In the genomic region with DNA sequence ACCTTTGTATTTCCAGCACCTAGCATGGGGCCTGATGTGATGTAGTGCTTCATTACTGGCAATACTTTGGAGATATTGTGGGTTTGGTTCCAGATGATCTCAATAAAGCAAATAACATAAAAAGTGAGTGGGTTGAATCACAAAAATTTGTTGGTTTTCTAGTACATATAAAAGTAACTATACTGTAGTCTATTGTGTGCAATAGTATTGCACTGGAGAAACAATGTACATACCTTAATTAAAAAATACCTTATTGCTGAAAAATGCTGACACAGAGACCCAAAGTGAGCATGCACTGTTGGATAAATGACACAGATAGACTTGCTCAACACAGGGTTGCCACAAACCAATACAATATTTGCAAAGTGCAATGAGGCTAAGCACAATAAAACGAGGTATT, we compare ENCODE assay signal across 26 cellular contexts. TPM values are rescaled to one million over a fixed set of nuclear protein-coding genes. Genes with fewer than 3 reads are reported as not detected.
DNase-seq lines count a peak whose midpoint lies in the region; ATAC-seq, FAIRE-seq and TF ChIP-seq lines count a peak whose summit lies in the region.
"Had no signal": no experiment of that assay in that cellular context is flagged by ENCODE, and none has a peak within 500 bp of the region (broad histone marks: within the 10 kb centered on the region; RNA-seq: fewer than 3 reads in every experiment).

No MANE protein-coding gene starts in this region.

- H3K9ac ChIP-seq in PC-3 (ENCODE audit: low read length): peak overlapping the region; percentile 23; the same call in 1 of the 2 replicates
- H3K9ac ChIP-seq: BLaER1 had no signal

- H4K20me1 ChIP-seq in PC-3 (ENCODE audit: low read length): no peaks in the 10 kb centered on the region
- H4K20me1 ChIP-seq: BLaER1 had no signal

- H3K79me2 ChIP-seq in PC-3 (ENCODE audit: low read length): no peaks in the 10 kb centered on the region

- POLR2A ChIA-PET in A549 (lab: Yijun Ruan, JAX) (no interaction called here), PC-3 (lab: Charles Lee; ENCODE audit: unreplicated experiment) (no interaction called here)

- no peaks in the 10 kb centered on the region for H3K9me3 ChIP-seq in A549
- H3K9me3 ChIP-seq in PC-3 (ENCODE audit: low read length): no peaks in the 10 kb centered on the region
- H3K9me3 ChIP-seq: BE2C, BLaER1 had no signal

- intact Hi-C loops in PC-3 (cut with micrococcal nuclease): no loop called here

- TF ChIP-seq POLR2A in A549 (IDR thresholded peaks at IDR 0.05; ENCODE audit: low read length): no peak

- no peaks in the 10 kb centered on the region for H3K36me3 ChIP-seq in PC-3 (ENCODE audit: low read depth, low read length)
- H3K36me3 ChIP-seq: BE2C, BLaER1 had no signal

- no peak for FAIRE-seq in A549 (lab: Jason Lieb, UNC)
- FAIRE-seq: GM12878, GM12892, GM18507 had no signal

- H3K27ac ChIP-seq in A549 (peak overlapping the region; percentile 82 to 87; a peak in 4 of 6 replicates), PC-3 (ENCODE audit: low read length) (peak overlapping the region; percentile 90), epithelial cell of prostate (peak overlapping the region; percentile 94)
- H3K27ac ChIP-seq: 22Rv1, BLaER1 had no signal

- no peak for DNase-seq in A549 (ENCODE audit: low read depth in 1 of 2, low spot score in 1 of 2)
- DNase-seq in PC-3: peak; percentile 78
- DNase-seq in epithelial cell of prostate (ENCODE audit: low read depth, low spot score): no peak
- DNase-seq in NOMO-1 treated with DMSO at 0.1 percent for 48 hours (lab: John Stamatoyannopoulos, UW; ENCODE audit: unreplicated experiment): no peak
- DNase-seq in NCI-H526 (lab: John Stamatoyannopoulos, UW): no peak
- DNase-seq: ACHN; BE2C; C1 segment of cervical spinal cord; CD4-positive, alpha-beta memory T cell; CD4-positive, CD25-positive, alpha-beta regulatory T cell; CD8-positive, alpha-beta memory T cell; COR-L47; DMS 273 treated with DMSO at 0.1 percent for 48 hours; DMS153; DMS53; DMS79; DND-41; EL; GDM1 had no signal

- H3K4me3 ChIP-seq in A549 (no peak overlapping the region), PC-3 (ENCODE audit: low read length) (no peak overlapping the region)
- H3K4me3 ChIP-seq: BLaER1, GM12878 had no signal

- no peak overlapping the region for H2AFZ ChIP-seq in PC-3 (ENCODE audit: low read length)

- no peak for ATAC-seq in A549
- peak; percentile 76 for ATAC-seq in PC-3
- ATAC-seq in HG03159 (IDR thresholded peaks at IDR 0.05; ENCODE audit: unreplicated experiment): no peak
- ATAC-seq: GM12878 had no signal

- TF ChIP-seq RAD21 in A549 (conservative IDR thresholded peaks at IDR 0.05 in 1 of 2, IDR thresholded peaks at IDR 0.05 in 1 of 2): no peak

- H3K27me3 ChIP-seq in PC-3 (ENCODE audit: low read length): no peaks in the 10 kb centered on the region
- H3K27me3 ChIP-seq: BE2C, BLaER1 had no signal

- CTCF ChIA-PET in A549 (lab: Yijun Ruan, JAX) (interaction anchor here (4.1 to 11.4 kb wide), 2 partner anchors 9 to 45 kb away, joined by 23 to 260 read pairs; no protein-coding TSS in a partner anchor), PC-3 (lab: Charles Lee) (no interaction called here)

- no TSS peak for BruUV-seq in PC-3 (replicated peaks; lab: Mats Ljungman, UMichigan)

- H3K4me2 ChIP-seq in A549 (no peak overlapping the region), PC-3 (ENCODE audit: low read length) (no peak overlapping the region)
- H3K4me2 ChIP-seq: BLaER1 had no signal

- no peaks in the 10 kb centered on the region for H3K9me2 ChIP-seq in PC-3 (replicated peaks; ENCODE audit: low read length)

- H3F3A ChIP-seq in PC-3 (ENCODE audit: low read length, unreplicated experiment): peaks cover 5% of the 10 kb centered on the region

- no peak for TF ChIP-seq EP300 in A549 (IDR thresholded peaks at IDR 0.05)

- TF ChIP-seq CTCF in A549 (IDR thresholded peaks at IDR 0.05) (no peak), PC-3 (conservative IDR thresholded peaks at IDR 0.05; ENCODE audit: low read depth, low read length) (no peak)

- whole genome bisulfite sequencing in A549 (ENCODE audit: missing lambda C conversion rate): 74% methylated on average over 1 of the region's 1 CpG

- H3K4me1 ChIP-seq in A549 (peaks cover 51% of the 10 kb centered on the region), PC-3 (ENCODE audit: insufficient read depth, low read length) (peaks cover 37% of the 10 kb centered on the region)
- H3K4me1 ChIP-seq: BE2C had no signal

TF ChIP-seq in A549, 52 proteins besides CTCF, POLR2A, EP300 and RAD21:
- TF ChIP-seq EHMT2 (IDR thresholded peaks at IDR 0.05; ENCODE audit: low read depth): no peak
- TF ChIP-seq JUN (IDR thresholded peaks at IDR 0.05): no peak
- no peak for TF ChIP-seq CEBPB (IDR thresholded peaks at IDR 0.05)
- TF ChIP-seq MAZ (IDR thresholded peaks at IDR 0.05; ENCODE audit: borderline replicate concordance, low read depth, low read length): no peak
- TF ChIP-seq SMC3 (IDR thresholded peaks at IDR 0.05): no peak
- TF ChIP-seq ESRRA (IDR thresholded peaks at IDR 0.05; ENCODE audit: borderline replicate concordance, low read length): no peak
- TF ChIP-seq, protein P1, sequence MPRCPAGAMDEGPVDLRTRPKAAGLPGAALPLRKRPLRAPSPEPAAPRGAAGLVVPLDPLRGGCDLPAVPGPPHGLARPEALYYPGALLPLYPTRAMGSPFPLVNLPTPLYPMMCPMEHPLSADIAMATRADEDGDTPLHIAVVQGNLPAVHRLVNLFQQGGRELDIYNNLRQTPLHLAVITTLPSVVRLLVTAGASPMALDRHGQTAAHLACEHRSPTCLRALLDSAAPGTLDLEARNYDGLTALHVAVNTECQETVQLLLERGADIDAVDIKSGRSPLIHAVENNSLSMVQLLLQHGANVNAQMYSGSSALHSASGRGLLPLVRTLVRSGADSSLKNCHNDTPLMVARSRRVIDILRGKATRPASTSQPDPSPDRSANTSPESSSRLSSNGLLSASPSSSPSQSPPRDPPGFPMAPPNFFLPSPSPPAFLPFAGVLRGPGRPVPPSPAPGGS (IDR thresholded peaks at IDR 0.05): no peak
- no peak for TF ChIP-seq ZSCAN20 (CRISPR knock-in tag; IDR thresholded peaks at IDR 0.05)
- TF ChIP-seq, protein P2, sequence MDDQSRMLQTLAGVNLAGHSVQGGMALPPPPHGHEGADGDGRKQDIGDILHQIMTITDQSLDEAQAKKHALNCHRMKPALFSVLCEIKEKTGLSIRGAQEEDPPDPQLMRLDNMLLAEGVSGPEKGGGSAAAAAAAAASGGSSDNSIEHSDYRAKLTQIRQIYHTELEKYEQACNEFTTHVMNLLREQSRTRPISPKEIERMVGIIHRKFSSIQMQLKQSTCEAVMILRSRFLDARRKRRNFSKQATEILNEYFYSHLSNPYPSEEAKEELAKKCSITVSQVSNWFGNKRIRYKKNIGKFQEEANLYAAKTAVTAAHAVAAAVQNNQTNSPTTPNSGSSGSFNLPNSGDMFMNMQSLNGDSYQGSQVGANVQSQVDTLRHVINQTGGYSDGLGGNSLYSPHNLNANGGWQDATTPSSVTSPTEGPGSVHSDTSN (IDR thresholded peaks at IDR 0.05): no peak

RNA-seq across cellular contexts. Expression of a gene that starts 17.7 kb away (rescaled TPM):
- polyA plus RNA-seq in A549 (2011; rRNA removed) (61.1 and 62.1 TPM in 2 replicates), A549 (2017; fragmentation: RNase III; extraction: RNeasy Plus Mini Kit Qiagen cat#74134 plus additional on column Dnase treatment) (44.0 to 45.7 TPM (median 45.0 TPM) in 3 replicates)
- polyA plus RNA-seq in A549 (2012; cell fraction: cytosol; rRNA removed): 22.9 and 26.6 TPM in 2 replicates
- polyA plus RNA-seq in A549 (2012; cell fraction: nucleus; rRNA removed): 12.1 and 21.3 TPM in 2 replicates
- 9.5 and 14.6 TPM in 2 replicates for polyA minus RNA-seq in A549 (2011; rRNA and poly(A)+ RNA removed)
- 31.6 and 39.0 TPM in 2 replicates for total RNA-seq in PC-3 (2014; rRNA removed)
- total RNA-seq: G401 had no signal
